ENCODE assay signal across 16 cellular contexts in the genomic region with DNA sequence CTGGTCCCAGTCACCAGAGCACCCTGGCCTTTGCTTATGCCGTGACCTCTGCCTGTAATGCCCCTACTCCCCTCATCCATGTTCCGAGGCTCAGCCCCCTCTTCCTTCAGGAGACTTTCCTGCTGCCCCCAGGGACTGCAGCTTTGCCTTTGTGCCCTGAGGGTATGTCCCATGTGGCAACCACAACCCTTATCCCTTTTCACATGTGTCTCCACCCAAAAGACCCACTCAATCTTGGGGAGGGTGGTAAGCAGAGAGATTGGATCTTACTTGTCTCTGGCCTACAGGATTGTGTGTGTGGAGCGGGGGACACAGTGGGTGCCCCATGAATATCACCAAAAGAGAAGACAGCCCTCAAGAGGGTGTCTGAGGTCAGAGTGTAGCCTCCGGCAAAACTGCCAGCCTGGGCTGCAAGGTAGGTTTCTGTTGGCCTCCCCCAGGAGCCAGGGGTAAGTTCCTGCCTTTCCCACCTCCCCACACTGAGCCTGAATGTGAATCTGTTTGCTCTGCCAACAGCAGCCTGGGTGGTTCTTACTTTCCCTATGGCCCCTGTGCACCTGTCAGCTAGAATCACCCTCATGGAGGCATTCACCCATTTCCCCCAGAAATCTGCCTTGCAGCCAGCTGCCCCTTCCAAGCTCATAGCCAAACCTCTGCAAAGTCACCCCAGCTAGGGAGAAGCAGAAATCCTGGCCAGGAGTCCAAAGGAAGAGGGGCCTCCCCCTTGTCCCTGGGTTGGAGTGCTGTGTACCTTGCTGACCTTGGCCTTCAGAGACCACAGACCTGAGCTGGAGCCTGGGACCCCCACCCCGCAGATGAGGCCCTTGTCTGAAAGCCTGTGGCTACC. TPM values are rescaled to one million over a fixed set of nuclear protein-coding genes. Genes with fewer than 3 reads are reported as not detected.
DNase-seq lines count a peak whose midpoint lies in the region; ATAC-seq and TF ChIP-seq lines count a peak whose summit lies in the region.
"Had no signal": no experiment of that assay in that cellular context is flagged by ENCODE, and none has a peak within 500 bp of the region (broad histone marks: within the 10 kb centered on the region; RNA-seq: fewer than 3 reads in every experiment).

No MANE protein-coding gene starts in this region.

- H3K4me3 Mint-ChIP-seq in WTC11 (no peak overlapping the region), progenitor cell of endocrine pancreas (ENCODE audit: low read depth) (no peak overlapping the region)

- no peaks in the 10 kb centered on the region for H3K9me3 Mint-ChIP-seq in WTC11
- no peaks in the 10 kb centered on the region for H3K9me3 Mint-ChIP-seq in progenitor cell of endocrine pancreas (ENCODE audit: low read depth)

- DNase-seq in DMS 273 (lab: John Stamatoyannopoulos, UW; ENCODE audit: unreplicated experiment): peak; percentile 73
- DNase-seq in DMS 273 treated with DMSO at 0.1 percent for 48 hours (lab: John Stamatoyannopoulos, UW): no peak
- peak; percentile 47 for DNase-seq in NCI-H1694 treated with DMSO at 0.1 percent for 48 hours (lab: John Stamatoyannopoulos, UW)
- no peak for DNase-seq in WTC11 (ENCODE audit: low spot score)
- DNase-seq in progenitor cell of endocrine pancreas (ENCODE audit: low spot score, unreplicated experiment): no peak
- no peak for DNase-seq in stimulated activated naive CD4-positive, alpha-beta T cell treated with Interleukin-2 at 50 U/mL for 16 hours (lab: John Stamatoyannopoulos, UW)
- no peak for DNase-seq in hypothalamus (lab: John Stamatoyannopoulos, UW)
- DNase-seq: C1 segment of cervical spinal cord, DMS53, GM23248, KG1, NCI-H1092 treated with DMSO at 0.1 percent for 48 hours, NCI-H2029, SIG-M5 had no signal

- H3K36me3 Mint-ChIP-seq in WTC11 (no peaks in the 10 kb centered on the region), progenitor cell of endocrine pancreas (ENCODE audit: insufficient read depth) (no peaks in the 10 kb centered on the region)

- no peak for TF ChIP-seq CTCF in WTC11 (IDR thresholded peaks at IDR 0.05)
- TF ChIP-seq CTCF in progenitor cell of endocrine pancreas (IDR thresholded peaks at IDR 0.05; ENCODE audit: unreplicated experiment): no peak

- POLR2A ChIA-PET in WTC11 (lab: Charles Lee): no interaction called here

- no peaks in the 10 kb centered on the region; the same call in 1 of the 2 replicates for H3K27me3 Mint-ChIP-seq in WTC11 (ENCODE audit: low read depth)
- H3K27me3 Mint-ChIP-seq in progenitor cell of endocrine pancreas: peaks cover 22% of the 10 kb centered on the region

- H3K4me1 Mint-ChIP-seq in WTC11: peaks cover 22% of the 10 kb centered on the region
- H3K4me1 Mint-ChIP-seq in progenitor cell of endocrine pancreas (ENCODE audit: low read depth): no peaks in the 10 kb centered on the region

- ATAC-seq in WTC11 (peak; percentile 47), GM18858 (IDR thresholded peaks at IDR 0.05; ENCODE audit: unreplicated experiment) (no peak)
- ATAC-seq: GM12878 had no signal

- CTCF ChIA-PET in WTC11 (lab: Charles Lee): interaction anchor here (0.8 to 1.8 kb wide), 4 partner anchors 10 to 42 kb away, joined by 3 to 7 read pairs (median 4); partner anchors contain the start of gene NKIRAS2

- H3K27ac Mint-ChIP-seq in WTC11 (0 out of 2 replicates have a peak overlapping the region, but pooled peaks have one; percentile 49), progenitor cell of endocrine pancreas (peak overlapping the region; percentile 10)

TF ChIP-seq in WTC11, 78 proteins besides CTCF, POLR2A, EP300 and RAD21:
- TF ChIP-seq, protein P1, sequence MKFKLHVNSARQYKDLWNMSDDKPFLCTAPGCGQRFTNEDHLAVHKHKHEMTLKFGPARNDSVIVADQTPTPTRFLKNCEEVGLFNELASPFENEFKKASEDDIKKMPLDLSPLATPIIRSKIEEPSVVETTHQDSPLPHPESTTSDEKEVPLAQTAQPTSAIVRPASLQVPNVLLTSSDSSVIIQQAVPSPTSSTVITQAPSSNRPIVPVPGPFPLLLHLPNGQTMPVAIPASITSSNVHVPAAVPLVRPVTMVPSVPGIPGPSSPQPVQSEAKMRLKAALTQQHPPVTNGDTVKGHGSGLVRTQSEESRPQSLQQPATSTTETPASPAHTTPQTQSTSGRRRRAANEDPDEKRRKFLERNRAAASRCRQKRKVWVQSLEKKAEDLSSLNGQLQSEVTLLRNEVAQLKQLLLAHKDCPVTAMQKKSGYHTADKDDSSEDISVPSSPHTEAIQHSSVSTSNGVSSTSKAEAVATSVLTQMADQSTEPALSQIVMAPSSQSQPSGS (CRISPR knock-in tag; IDR thresholded peaks at IDR 0.05; ENCODE audit: borderline replicate concordance, low read depth): no peak
- TF ChIP-seq, protein P2, sequence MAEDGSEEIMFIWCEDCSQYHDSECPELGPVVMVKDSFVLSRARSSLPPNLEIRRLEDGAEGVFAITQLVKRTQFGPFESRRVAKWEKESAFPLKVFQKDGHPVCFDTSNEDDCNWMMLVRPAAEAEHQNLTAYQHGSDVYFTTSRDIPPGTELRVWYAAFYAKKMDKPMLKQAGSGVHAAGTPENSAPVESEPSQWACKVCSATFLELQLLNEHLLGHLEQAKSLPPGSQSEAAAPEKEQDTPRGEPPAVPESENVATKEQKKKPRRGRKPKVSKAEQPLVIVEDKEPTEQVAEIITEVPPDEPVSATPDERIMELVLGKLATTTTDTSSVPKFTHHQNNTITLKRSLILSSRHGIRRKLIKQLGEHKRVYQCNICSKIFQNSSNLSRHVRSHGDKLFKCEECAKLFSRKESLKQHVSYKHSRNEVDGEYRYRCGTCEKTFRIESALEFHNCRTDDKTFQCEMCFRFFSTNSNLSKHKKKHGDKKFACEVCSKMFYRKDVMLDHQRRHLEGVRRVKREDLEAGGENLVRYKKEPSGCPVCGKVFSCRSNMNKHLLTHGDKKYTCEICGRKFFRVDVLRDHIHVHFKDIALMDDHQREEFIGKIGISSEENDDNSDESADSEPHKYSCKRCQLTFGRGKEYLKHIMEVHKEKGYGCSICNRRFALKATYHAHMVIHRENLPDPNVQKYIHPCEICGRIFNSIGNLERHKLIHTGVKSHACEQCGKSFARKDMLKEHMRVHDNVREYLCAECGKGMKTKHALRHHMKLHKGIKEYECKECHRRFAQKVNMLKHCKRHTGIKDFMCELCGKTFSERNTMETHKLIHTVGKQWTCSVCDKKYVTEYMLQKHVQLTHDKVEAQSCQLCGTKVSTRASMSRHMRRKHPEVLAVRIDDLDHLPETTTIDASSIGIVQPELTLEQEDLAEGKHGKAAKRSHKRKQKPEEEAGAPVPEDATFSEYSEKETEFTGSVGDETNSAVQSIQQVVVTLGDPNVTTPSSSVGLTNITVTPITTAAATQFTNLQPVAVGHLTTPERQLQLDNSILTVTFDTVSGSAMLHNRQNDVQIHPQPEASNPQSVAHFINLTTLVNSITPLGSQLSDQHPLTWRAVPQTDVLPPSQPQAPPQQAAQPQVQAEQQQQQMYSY (CRISPR knock-in tag; IDR thresholded peaks at IDR 0.05): peak; percentile 96

RNA-seq across cellular contexts. Expression of gene C17orf113, which starts 11.5 kb away (rescaled TPM):
- 1.9 to 2.8 TPM (median 2.5 TPM) in 3 replicates for total RNA-seq in WTC11 (2021)
- total RNA-seq in progenitor cell of endocrine pancreas: 3.2 and 3.7 TPM in 2 replicates
- total RNA-seq: GM23248 had no signal

RNA-seq across cellular contexts. Expression of gene ZNF385C, which starts 36.4 kb away (rescaled TPM):
- total RNA-seq in WTC11 (2021) (3.1 to 4.5 TPM (median 3.7 TPM) in 3 replicates), progenitor cell of endocrine pancreas (2.7 TPM in 2 replicates)
- total RNA-seq: GM12878, GM23248 had no signal

RNA-seq across cellular contexts. Expression of gene NKIRAS2, which starts 42.0 kb away (rescaled TPM):
- total RNA-seq in WTC11 (2021) (31.9 to 37.3 TPM (median 36.1 TPM) in 3 replicates), progenitor cell of endocrine pancreas (44.8 and 48.1 TPM in 2 replicates)

RNA-seq across cellular contexts. Expression of gene DNAJC7, which starts 44.6 kb away (rescaled TPM):
- 111 to 140 TPM (median 114 TPM) in 3 replicates for total RNA-seq in WTC11 (2021)
- 113 and 117 TPM in 2 replicates for total RNA-seq in progenitor cell of endocrine pancreas

RNA-seq across cellular contexts. Expression of gene DHX58, which starts 50.6 kb away (rescaled TPM):
- total RNA-seq in WTC11 (2021) (6.3 to 7.6 TPM (median 7.3 TPM) in 3 replicates), progenitor cell of endocrine pancreas (0.42 and 0.43 TPM in 2 replicates)

Comparison
In these comparisons a context has a peak if more than half of its experiments do, and no peak if none do; other contexts are left out.
1. DNase-seq: peak in DMS 273 (single experiment) and NCI-H1694 treated with DMSO at 0.1 percent for 48 hours (single experiment); none in DMS 273 treated with DMSO at 0.1 percent for 48 hours (single experiment), WTC11 (single experiment), progenitor cell of endocrine pancreas (single experiment), stimulated activated naive CD4-positive, alpha-beta T cell treated with Interleukin-2 at 50 U/mL for 16 hours (single experiment) and hypothalamus (0 of 51).